24 cellular contexts compared by ENCODE assay signal in genomic region chr15:37031198-37031597, GRCh38.
DNase-seq lines count a peak whose midpoint lies in the region; ATAC-seq and TF ChIP-seq lines count a peak whose summit lies in the region.
"Had no signal": no experiment of that assay in that cellular context is flagged by ENCODE, and none has a peak within 500 bp of the region (broad histone marks: within the 10 kb centered on the region; RNA-seq: fewer than 3 reads in every experiment).

No MANE protein-coding gene starts in this region.

- H3K9me3 Mint-ChIP-seq in activated CD8-positive, alpha-beta T cell treated with anti-CD3 and anti-CD28 coated beads, Interleukin-2, amount 10 ng/mL, durations not matched to agents 7 days and 5 days (ENCODE audit: insufficient read depth), result no peaks in the 10 kb centered on the region
- H3K9me3 Mint-ChIP-seq: activated naive CD4-positive, alpha-beta T cell treated with anti-CD3 and anti-CD28 coated beads, Interleukin-2, amount 50 U/mL, for 24 hours; H9 had no signal

- no peaks in the 10 kb centered on the region for H3K27me3 Mint-ChIP-seq in activated CD8-positive, alpha-beta T cell treated with anti-CD3 and anti-CD28 coated beads, Interleukin-2, amount 10 ng/mL, durations not matched to agents 7 days and 5 days (ENCODE audit: low read depth)

- 46 to 49% methylated on average over 4 of the region's 4 CpGs for WGBS in heart right ventricle, 2 donors

- H3K4me3 ChIP-seq in heart right ventricle (no peak overlapping the region), fibroblast of the aortic adventitia (ENCODE audit: low read depth, low read length) (no peak overlapping the region), uterus (no peak overlapping the region)
- H3K4me3 ChIP-seq: A549, heart left ventricle, K562, upper lobe of right lung had no signal

- H3K27me3 ChIP-seq in heart right ventricle (no peaks in the 10 kb centered on the region), uterus (no peaks in the 10 kb centered on the region)
- H3K27me3 ChIP-seq: heart left ventricle, upper lobe of right lung had no signal

- H3K27ac ChIP-seq in heart right ventricle (no peak overlapping the region), uterus (peak overlapping the region; percentile 27 to 40)
- H3K27ac ChIP-seq: A549, parathyroid adenoma, upper lobe of right lung had no signal

- CTCF ChIA-PET in activated CD8-positive, alpha-beta T cell treated with anti-CD3 and anti-CD28 coated beads, Interleukin-2, amount 10 ng/mL, durations not matched to agents 7 days and 5 days (lab: Charles Lee), result no interaction called here

- no peaks in the 10 kb centered on the region for H3K9me3 ChIP-seq in heart right ventricle
- H3K9me3 ChIP-seq in uterus, result no peaks in the 10 kb centered on the region
- H3K9me3 ChIP-seq: A549, heart left ventricle, upper lobe of right lung had no signal

- POLR2A ChIA-PET in activated CD8-positive, alpha-beta T cell treated with anti-CD3 and anti-CD28 coated beads, Interleukin-2, amount 10 ng/mL, durations not matched to agents 7 days and 5 days (lab: Charles Lee), result no interaction called here

- TF ChIP-seq CTCF in heart right ventricle (IDR thresholded peaks at IDR 0.05), result no peak
- TF ChIP-seq CTCF in fibroblast of the aortic adventitia (IDR thresholded peaks at IDR 0.05; ENCODE audit: insufficient read depth, low read length), result no peak
- no peak for TF ChIP-seq CTCF in uterus (IDR thresholded peaks at IDR 0.05)
- TF ChIP-seq CTCF in GM13977 (IDR thresholded peaks at IDR 0.05; ENCODE audit: extremely low read depth, insufficient read depth, missing control alignments), result no peak

- H3K27ac Mint-ChIP-seq in activated CD8-positive, alpha-beta T cell treated with anti-CD3 and anti-CD28 coated beads, Interleukin-2, amount 10 ng/mL, durations not matched to agents 7 days and 5 days, result no peak overlapping the region
- H3K27ac Mint-ChIP-seq: activated naive CD4-positive, alpha-beta T cell treated with anti-CD3 and anti-CD28 coated beads, Interleukin-2, amount 50 U/mL, for 24 hours had no signal

- intact Hi-C loops in left ventricle myocardium superior (cut with micrococcal nuclease) (no loop called here), heart right ventricle (cut with DNase I) (no loop called here), uterus (cut with DNase I; ENCODE audit: low total_unique reads) (no loop called here)

- TF ChIP-seq POLR2A in uterus (IDR thresholded peaks at IDR 0.05), result no peak

- no peak overlapping the region for H3K4me3 Mint-ChIP-seq in activated CD8-positive, alpha-beta T cell treated with anti-CD3 and anti-CD28 coated beads, Interleukin-2, amount 10 ng/mL, durations not matched to agents 7 days and 5 days
- H3K4me3 Mint-ChIP-seq: activated naive CD4-positive, alpha-beta T cell treated with anti-CD3 and anti-CD28 coated beads, Interleukin-2, amount 50 U/mL, for 24 hours; H9 had no signal

- no peaks in the 10 kb centered on the region for H3K4me1 Mint-ChIP-seq in activated CD8-positive, alpha-beta T cell treated with anti-CD3 and anti-CD28 coated beads, Interleukin-2, amount 10 ng/mL, durations not matched to agents 7 days and 5 days (ENCODE audit: low read depth)
- H3K4me1 Mint-ChIP-seq: activated naive CD4-positive, alpha-beta T cell treated with anti-CD3 and anti-CD28 coated beads, Interleukin-2, amount 50 U/mL, for 24 hours had no signal

- H3K36me3 ChIP-seq in heart right ventricle (peaks cover 0 to 15% (median 0%) of the 10 kb centered on the region in 9 donors), uterus (no peaks in the 10 kb centered on the region)

- ATAC-seq in left ventricle myocardium superior (peak; percentile 50), heart right ventricle (no peak), SK-N-SH treated with all-trans-retinoic acid at 6 μM for 48 hours (no peak)
- ATAC-seq in activated CD8-positive, alpha-beta T cell treated with anti-CD3 and anti-CD28 coated beads, Interleukin-2, amount 10 ng/mL, durations not matched to agents 7 days and 5 days, result no peak
- ATAC-seq: A549, K562 had no signal

- in situ Hi-C loops in GM13977 (cut with MboI; ENCODE audit: low pct_unique_long_range_greater_than_20kb, low sequenced_read_pairs, unreplicated experiment), result no loop called here

- peaks cover 0 to 69% (median 18%) of the 10 kb centered on the region in 9 donors for H3K4me1 ChIP-seq in heart right ventricle
- peaks cover 0 to 13% of the 10 kb centered on the region in 2 donors for H3K4me1 ChIP-seq in uterus
- H3K4me1 ChIP-seq: A549, parathyroid adenoma had no signal

- H3K36me3 Mint-ChIP-seq in activated CD8-positive, alpha-beta T cell treated with anti-CD3 and anti-CD28 coated beads, Interleukin-2, amount 10 ng/mL, durations not matched to agents 7 days and 5 days (ENCODE audit: low read depth), result no peaks in the 10 kb centered on the region
- H3K36me3 Mint-ChIP-seq: activated naive CD4-positive, alpha-beta T cell treated with anti-CD3 and anti-CD28 coated beads, Interleukin-2, amount 50 U/mL, for 24 hours had no signal

- DNase-seq in left ventricle myocardium superior (no peak), heart right ventricle (no peak), fibroblast of the aortic adventitia (ENCODE audit: low read depth) (peak; percentile 93), uterus (no peak), GM13977 (ENCODE audit: low spot score) (no peak), NCI-H2171 (lab: John Stamatoyannopoulos, UW) (no peak)
- no peak for DNase-seq in activated CD8-positive, alpha-beta T cell treated with anti-CD3 and anti-CD28 coated beads, Interleukin-2, amount 10 ng/mL, durations not matched to agents 7 days and 5 days
- DNase-seq: activated CD4-positive, alpha-beta T cell treated with anti-CD3 and anti-CD28 coated beads for 48 hours; activated T-cell treated with anti-CD3 and anti-CD28 coated beads for 4 hours; central memory CD4-positive, alpha-beta T cell; COR-L47; H9; heart left ventricle; NCI-H1092; NCI-H2171 treated with DMSO at 0.1 percent for 48 hours; SHP77; stimulated activated naive CD4-positive, alpha-beta T cell; T-helper 9 cell; upper lobe of right lung had no signal

TF ChIP-seq in SK-N-SH treated with all-trans-retinoic acid at 6 μM for 48 hours, 23 proteins besides CTCF, POLR2A, EP300 and RAD21:
- TF ChIP-seq OSR1 (CRISPR knock-in tag; IDR thresholded peaks at IDR 0.05) (no peak), ISL1 (CRISPR knock-in tag; IDR thresholded peaks at IDR 0.05) (0 out of 2 replicates have a peak, but pooled peaks have one; percentile 20)

Comparison
In these comparisons a context has a peak if more than half of its experiments do, and no peak if none do; other contexts are left out.
1. H3K27ac ChIP-seq: peak in uterus (2 of 2); none in heart right ventricle (0 of 10).